Comparison of ENCODE assay signal across 8 cellular contexts in the genomic region with DNA sequence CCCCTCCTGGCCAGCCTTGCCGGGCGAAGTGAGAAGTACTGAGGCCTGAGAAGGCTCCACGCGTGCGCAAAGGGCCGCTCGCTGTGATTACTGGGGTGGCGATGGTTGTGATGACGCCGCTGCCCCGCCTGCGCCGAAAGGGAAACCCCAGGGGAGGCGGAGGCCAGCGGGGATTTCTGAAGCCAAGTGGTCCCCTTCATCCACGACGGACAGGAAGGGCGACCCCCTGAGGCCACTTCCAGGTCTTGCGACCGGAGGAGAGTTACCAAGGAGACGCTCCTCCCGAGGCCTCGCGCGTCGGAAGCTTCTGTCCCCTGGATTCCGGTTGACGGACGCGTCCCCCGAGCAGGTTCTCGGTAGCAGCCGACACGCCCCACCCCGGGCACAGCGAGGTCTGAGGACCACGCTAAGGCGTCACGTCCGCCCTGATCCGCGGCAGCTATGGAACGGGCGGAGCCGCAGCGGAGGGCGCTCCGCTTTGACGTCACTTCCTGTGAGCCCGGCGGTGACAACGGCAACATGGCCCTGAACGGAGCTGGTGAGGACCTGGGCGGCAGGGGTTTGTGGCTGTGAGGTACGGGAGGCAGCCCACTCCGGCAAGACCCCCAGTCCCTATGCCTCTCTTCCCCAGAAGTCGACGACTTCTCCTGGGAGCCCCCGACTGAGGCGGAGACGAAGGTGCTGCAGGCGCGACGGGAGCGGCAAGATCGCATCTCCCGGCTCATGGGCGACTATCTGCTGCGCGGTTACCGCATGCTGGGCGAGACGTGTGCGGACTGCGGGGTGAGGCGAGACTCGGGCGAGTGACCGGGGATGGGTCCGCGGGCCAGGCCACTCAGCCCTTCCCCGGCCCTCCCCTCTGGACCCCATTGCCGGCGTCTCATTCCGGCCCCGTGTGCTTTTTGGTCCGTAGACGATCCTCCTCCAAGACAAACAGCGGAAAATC. TPM values are rescaled to one million over a fixed set of nuclear protein-coding genes. Genes with fewer than 3 reads are reported as not detected.
A peak's percentile ranks its signal among the peaks of the same experiment; 100 is the strongest.
DNase-seq lines count a peak whose midpoint lies in the region; ATAC-seq and TF ChIP-seq lines count a peak whose summit lies in the region.

A gene with protein sequence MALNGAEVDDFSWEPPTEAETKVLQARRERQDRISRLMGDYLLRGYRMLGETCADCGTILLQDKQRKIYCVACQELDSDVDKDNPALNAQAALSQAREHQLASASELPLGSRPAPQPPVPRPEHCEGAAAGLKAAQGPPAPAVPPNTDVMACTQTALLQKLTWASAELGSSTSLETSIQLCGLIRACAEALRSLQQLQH (plus strand): TSS at position 505 of the 946 bp plus-strand sequence. CDS start 15 bp downstream, at position 520.

- peak; percentile 97 for DNase-seq in AG08396 (ENCODE audit: low spot score)
- peak; percentile 99 for DNase-seq in NCI-H2227 (lab: John Stamatoyannopoulos, UW; ENCODE audit: unreplicated experiment)
- peak; percentile 98 for DNase-seq in WERI-Rb-1
- peak; percentile 99 for DNase-seq in mammary epithelial cell
- DNase-seq in iPS-NIHi7 (ENCODE audit: extremely low spot score): peak; percentile 95
- peak; percentile 100 for DNase-seq in spleen

- under 1% methylated on average over 48 of the region's 89 CpGs for WGBS in mammary epithelial cell (ENCODE audit: low coverage, missing lambda C conversion rate)
- 0 to 1% (median 0%) methylated on average over 65 to 89 of the region's 89 CpGs for WGBS in spleen, 5 donors

- H3K9me3 ChIP-seq in WERI-Rb-1 (ENCODE audit: severe bottlenecking) (no peaks in the 10 kb centered on the region), mammary epithelial cell (replicated peaks; ENCODE audit: insufficient read depth, low read length) (no peaks in the 10 kb centered on the region), spleen (no peaks in the 10 kb centered on the region)

- peak; percentile 19 to 73 (median 49) for TF ChIP-seq POLR2A in spleen (IDR thresholded peaks at IDR 0.05)

- peaks cover 59% of the 10 kb centered on the region for H3K79me2 ChIP-seq in mammary epithelial cell (ENCODE audit: insufficient read depth, low read length)

- H3K27ac ChIP-seq in WERI-Rb-1: peak within 1 kb of the TSS; percentile 90
- H3K27ac ChIP-seq in mammary epithelial cell (ENCODE audit: insufficient read depth, low read depth, low read length): peak within 1 kb of the TSS; percentile 81
- H3K27ac ChIP-seq in spleen: peak within 1 kb of the TSS; percentile 76 to 99 (median 96)

- H3K36me3 ChIP-seq in WERI-Rb-1: peaks cover 18% of the 10 kb centered on the region
- H3K36me3 ChIP-seq in mammary epithelial cell (ENCODE audit: insufficient read depth, low read length): no peaks in the 10 kb centered on the region
- peaks cover 0 to 25% (median 2%) of the 10 kb centered on the region in 6 donors for H3K36me3 ChIP-seq in spleen

- H3K9ac ChIP-seq in mammary epithelial cell (ENCODE audit: insufficient read depth, low read length): peak within 1 kb of the TSS; percentile 88

- H3K4me2 ChIP-seq in mammary epithelial cell (ENCODE audit: insufficient read depth, low read depth, low read length): peak within 1 kb of the TSS; percentile 95

- dilution Hi-C loops in mammary epithelial cell (cut with HindIII; ENCODE audit: low sequenced_read_pairs): loop anchor here (5.0 kb wide), 3 partner anchors 73 to 277 kb away; a partner anchor contains a TSS

- H3K27me3 ChIP-seq in WERI-Rb-1 (ENCODE audit: insufficient read depth, low read depth, severe bottlenecking): no peaks in the 10 kb centered on the region
- H3K27me3 ChIP-seq in mammary epithelial cell (ENCODE audit: insufficient read depth, low read length): no peaks in the 10 kb centered on the region
- H3K27me3 ChIP-seq in spleen (replicated peaks in 1 of 7): no peaks in the 10 kb centered on the region

- BruUV-seq in mammary epithelial cell (replicated peaks; lab: Mats Ljungman, UMichigan): TSS peak; percentile 55

- peak; percentile 67 for TF ChIP-seq CTCF in WERI-Rb-1 (IDR thresholded peaks at IDR 0.05; ENCODE audit: low read depth, low read length)
- TF ChIP-seq CTCF in mammary epithelial cell (conservative IDR thresholded peaks at IDR 0.05 in 1 of 2, IDR thresholded peaks at IDR 0.05 in 1 of 2; ENCODE audit: extremely low read depth in 1 of 2, insufficient read depth in 1 of 2, low read depth in 1 of 2, low read length in 2 of 2): peak; percentile 47 to 48
- peak in 10 of 11 experiments; percentile 23 to 76 (median 50) for TF ChIP-seq CTCF in spleen (IDR thresholded peaks at IDR 0.05 in 8 of 11, conservative IDR thresholded peaks at IDR 0.05 in 3 of 11)

- H4K20me1 ChIP-seq in mammary epithelial cell (ENCODE audit: insufficient read depth, low read length): no peaks in the 10 kb centered on the region

- H3K4me3 ChIP-seq in WERI-Rb-1 (ENCODE audit: low read depth, low read length) (peak within 1 kb of the TSS; percentile 79), mammary epithelial cell (replicated peaks in 1 of 3; ENCODE audit: insufficient read depth in 1 of 3, low read depth in 2 of 3, low read length in 3 of 3) (peak within 1 kb of the TSS; percentile 60 to 97 (median 91)), spleen (peak within 1 kb of the TSS; percentile 81 to 95 (median 88))

- H3K4me1 ChIP-seq in mammary epithelial cell (ENCODE audit: insufficient read depth, low read length) (peaks cover 56% of the 10 kb centered on the region), spleen (peaks cover 54 to 91% (median 87%) of the 10 kb centered on the region in 6 donors)

- intact Hi-C loops in mammary epithelial cell (cut with micrococcal nuclease) (loop anchor here (1.0 to 5.0 kb wide), 5 partner anchors 9 to 188 kb away; a partner anchor contains a TSS), spleen (cut with DNase I; ENCODE audit: low total_unique reads) (no loop called here)

- CTCF ChIA-PET in mammary epithelial cell (lab: Charles Lee; ENCODE audit: low non-redundant PET): interaction anchor here (0.6 to 3.3 kb wide), 4 partner anchors 18 to 43 kb away, joined by 3 to 20 read pairs (median 4); no protein-coding TSS in a partner anchor

- in situ Hi-C loops in mammary epithelial cell (cut with MboI; ENCODE audit: low sequenced_read_pairs in 2 of 2): no loop called here

- H2AFZ ChIP-seq in mammary epithelial cell (ENCODE audit: low read depth, low read length): peak within 1 kb of the TSS; percentile 92

- ATAC-seq in GM18907 (IDR thresholded peaks at IDR 0.05; ENCODE audit: unreplicated experiment) (peak; percentile 66), HG03159 (IDR thresholded peaks at IDR 0.05; ENCODE audit: unreplicated experiment) (peak; percentile 55)

RNA-seq across cellular contexts. Expression of the gene that starts here (rescaled TPM):
- total RNA-seq in mammary epithelial cell (10 to 100 TPM; 35.2 to 52.8 TPM), spleen (10 to 100 TPM; 20.9 to 68.8 (median 34.4) TPM)
- polyA plus RNA-seq in mammary epithelial cell (60.2 TPM), spleen (10 to 100 TPM; 32.6 to 49.5 (median 42.5) TPM)
- 6.7 TPM for polyA minus RNA-seq in mammary epithelial cell

Comparison
In these comparisons a context has a peak if more than half of its experiments do, and no peak if none do; other contexts are left out.
1. Peak in every context shown above with its lines: DNase-seq, ATAC-seq, H3K4me3 ChIP-seq and H3K27ac ChIP-seq.